ENCODE assay signal across 15 cellular contexts in the genomic region with DNA sequence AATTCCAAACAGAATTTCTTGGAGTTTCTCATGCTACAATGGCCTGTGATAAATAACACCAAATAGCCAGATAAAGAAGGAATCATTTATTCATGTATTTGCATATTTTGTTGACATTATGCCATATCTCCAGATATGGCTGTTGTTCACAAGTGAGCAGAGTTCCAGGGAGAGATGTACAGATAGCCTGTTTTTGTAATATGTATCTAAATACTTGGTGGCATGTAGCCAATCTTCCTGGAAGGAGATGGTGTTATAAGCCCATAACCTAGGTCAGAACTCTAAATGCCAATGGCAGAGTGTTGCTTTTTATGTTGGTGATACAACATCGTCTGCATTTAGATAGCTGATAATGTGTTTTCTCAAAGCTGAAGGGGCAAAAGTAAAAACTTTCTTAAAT.
DNase-seq lines count a peak whose midpoint lies in the region; ATAC-seq and TF ChIP-seq lines count a peak whose summit lies in the region.
"Had no signal": no experiment of that assay in that cellular context is flagged by ENCODE, and none has a peak within 500 bp of the region (broad histone marks: within the 10 kb centered on the region; RNA-seq: fewer than 3 reads in every experiment).

No MANE protein-coding gene starts in this region.

- H3K36me3 ChIP-seq in A673 (ENCODE audit: insufficient read depth, low read length, poor library complexity, severe bottlenecking), result no peaks in the 10 kb centered on the region
- peaks cover 0 to 1% of the 10 kb centered on the region in 2 experiments for H3K36me3 ChIP-seq in SK-N-SH (replicated peaks in 1 of 2; ENCODE audit: control insufficient read depth in 1 of 2, insufficient read depth in 2 of 2, low read length in 1 of 2)
- no peaks in the 10 kb centered on the region for H3K36me3 ChIP-seq in heart right ventricle
- H3K36me3 ChIP-seq in rectal smooth muscle tissue (ENCODE audit: control insufficient read depth, insufficient read depth, low read length), result no peaks in the 10 kb centered on the region
- no peaks in the 10 kb centered on the region for H3K36me3 ChIP-seq in vagina

- DNase-seq in A673 (ENCODE audit: low spot score) (peak; percentile 37), SK-N-SH (no peak), heart right ventricle (no peak), GOT3 (lab: John Stamatoyannopoulos, UW) (no peak), SW 1271 (lab: John Stamatoyannopoulos, UW) (no peak), vagina (ENCODE audit: extremely low spot score in 2 of 2) (no peak)
- DNase-seq: HFFc6, MV-4-11, NCI-H1436, NCI-H2029 treated with DMSO at 0.1 percent for 48 hours, NCI-H2171 treated with DMSO at 0.1 percent for 48 hours, SHP77 treated with DMSO at 0.1 percent for 48 hours had no signal

- CTCF ChIA-PET in A673 (lab: Charles Lee) (interaction anchor here (0.9 to 1.1 kb wide), 2 partner anchors 157 to 485 kb away, joined by 3 read pairs; no protein-coding TSS in a partner anchor), SK-N-SH (lab: Yijun Ruan, JAX) (interaction anchor here (0.6 to 5.7 kb wide), 45 partner anchors 9 to 571 kb away, joined by 3 to 66 read pairs (median 6); a partner anchor contains a TSS)

- BruUV-seq in A673 (replicated peaks; lab: Mats Ljungman, UMichigan), result no TSS peak

- no peaks in the 10 kb centered on the region for H3K9me2 ChIP-seq in SK-N-SH

- TF ChIP-seq RAD21 in SK-N-SH (IDR thresholded peaks at IDR 0.05; ENCODE audit: low read length), result no peak

- no peaks in the 10 kb centered on the region for H3K79me2 ChIP-seq in SK-N-SH (ENCODE audit: insufficient read depth)

- no peaks in the 10 kb centered on the region for H3K27me3 ChIP-seq in A673 (replicated peaks; ENCODE audit: insufficient read depth, low read depth, low read length, poor library complexity)
- H3K27me3 ChIP-seq in SK-N-SH (ENCODE audit: insufficient read depth), result no peaks in the 10 kb centered on the region
- H3K27me3 ChIP-seq in heart right ventricle, result no peaks in the 10 kb centered on the region
- no peaks in the 10 kb centered on the region for H3K27me3 ChIP-seq in rectal smooth muscle tissue (ENCODE audit: control insufficient read depth, insufficient read depth, low read length)
- H3K27me3 ChIP-seq in vagina, result no peaks in the 10 kb centered on the region

- H3F3A ChIP-seq in SK-N-SH (replicated peaks; ENCODE audit: insufficient read depth), result peaks cover 4% of the 10 kb centered on the region

- no peaks in the 10 kb centered on the region for H4K20me1 ChIP-seq in SK-N-SH (ENCODE audit: insufficient read depth)

- 27% methylated on average over 1 of the region's 1 CpG for WGBS in SK-N-SH (ENCODE audit: low lambda C conversion rate)
- WGBS in heart right ventricle, 2 donors, result 24 to 29% methylated on average over 1 of the region's 1 CpG

- H2AFZ ChIP-seq in SK-N-SH (ENCODE audit: low read depth), result peak overlapping the region; percentile 73; the same call in 1 of the 2 replicates

- H3K4me3 ChIP-seq in A673 (ENCODE audit: low read depth, low read length, poor library complexity, severe bottlenecking) (no peak overlapping the region), SK-N-SH (ENCODE audit: low read depth in 2 of 2, low read length in 1 of 2) (no peak overlapping the region), heart right ventricle (peak overlapping the region in 3 of 10 donors; percentile 8 to 22 (median 18)), rectal smooth muscle tissue (ENCODE audit: low read length) (no peak overlapping the region), vagina (no peak overlapping the region)
- H3K4me3 ChIP-seq: A549 had no signal

- H3K9ac ChIP-seq in SK-N-SH, result no peak overlapping the region
- no peak overlapping the region for H3K9ac ChIP-seq in rectal smooth muscle tissue (ENCODE audit: low read length)

- intact Hi-C loops in A673 (cut with micrococcal nuclease; ENCODE audit: unreplicated experiment), result loop anchor here (2.0 to 10.0 kb wide), 4 partner anchors 131 to 567 kb away; no protein-coding TSS in a partner anchor
- intact Hi-C loops in heart right ventricle (cut with DNase I), result loop anchor here in 8 of 10 donors (2.0 to 10.0 kb wide), 9 partner anchors 163 to 557 kb away; no protein-coding TSS in a partner anchor
- intact Hi-C loops in vagina (cut with DNase I), result no loop called here

- H3K27ac ChIP-seq in A673 (ENCODE audit: low read depth, low read length, poor library complexity, severe bottlenecking) (peak overlapping the region; percentile 65), SK-N-SH (ENCODE audit: low read depth in 2 of 2, low read length in 1 of 2) (peak overlapping the region in 1 of 2 experiments; percentile 100; a peak in 3 of 4 replicates), heart right ventricle (peak overlapping the region in 9 of 10 donors; percentile 4 to 73 (median 58)), rectal smooth muscle tissue (ENCODE audit: low read depth, low read length) (peak overlapping the region; percentile 1), vagina (no peak overlapping the region)
- H3K27ac ChIP-seq: A549, C4-2B had no signal

- peak in 3 of 8 donors; percentile 16 to 38 (median 23) for ATAC-seq in heart right ventricle
- ATAC-seq: A549 had no signal

- peaks cover 31% of the 10 kb centered on the region for H3K4me1 ChIP-seq in A673 (ENCODE audit: insufficient read depth, low read length, poor library complexity, severe bottlenecking)
- peaks cover 18 to 34% of the 10 kb centered on the region in 2 experiments; a peak in 3 of 4 replicates for H3K4me1 ChIP-seq in SK-N-SH (ENCODE audit: control insufficient read depth in 1 of 2, insufficient read depth in 2 of 2, low read depth in 1 of 2, low read length in 1 of 2)
- H3K4me1 ChIP-seq in heart right ventricle, result peaks cover 0 to 20% (median 3%) of the 10 kb centered on the region in 9 donors
- H3K4me1 ChIP-seq in rectal smooth muscle tissue (ENCODE audit: control insufficient read depth, insufficient read depth, low read length), result peaks cover 8% of the 10 kb centered on the region
- H3K4me1 ChIP-seq in vagina, result no peaks in the 10 kb centered on the region
- H3K4me1 ChIP-seq: A549 had no signal

- no peaks in the 10 kb centered on the region for H3K9me3 ChIP-seq in A673 (ENCODE audit: low read depth, low read length, poor library complexity, severe bottlenecking)
- H3K9me3 ChIP-seq in SK-N-SH, result no peaks in the 10 kb centered on the region
- no peaks in the 10 kb centered on the region for H3K9me3 ChIP-seq in heart right ventricle
- no peaks in the 10 kb centered on the region for H3K9me3 ChIP-seq in vagina
- H3K9me3 ChIP-seq: A549 had no signal

- POLR2A ChIA-PET in A673 (lab: Charles Lee; ENCODE audit: low non-redundant PET), result no interaction called here
- POLR2A ChIA-PET in SK-N-SH (lab: Yijun Ruan, JAX), result interaction anchor here (0.6 to 5.4 kb wide), 28 partner anchors 13 to 571 kb away, joined by 3 to 160 read pairs (median 6); a partner anchor contains a TSS

- TF ChIP-seq CTCF in A673 (conservative IDR thresholded peaks at IDR 0.05; ENCODE audit: low read depth, low read length) (no peak), SK-N-SH (IDR thresholded peaks at IDR 0.05) (no peak), heart right ventricle (IDR thresholded peaks at IDR 0.05) (no peak), vagina (IDR thresholded peaks at IDR 0.05) (no peak)

- TF ChIP-seq POLR2A in vagina (IDR thresholded peaks at IDR 0.05), result no peak

- no peak for TF ChIP-seq EP300 in SK-N-SH (IDR thresholded peaks at IDR 0.05; ENCODE audit: borderline replicate concordance in 1 of 2, low read depth in 1 of 2, low read length in 1 of 2)

- no peak overlapping the region for H3K4me2 ChIP-seq in SK-N-SH
- H3K4me2 ChIP-seq: A549 had no signal

TF ChIP-seq in SK-N-SH, 30 proteins besides CTCF, POLR2A, EP300 and RAD21:
- TF ChIP-seq YY1 (IDR thresholded peaks at IDR 0.05; ENCODE audit: low read depth), result no peak
- TF ChIP-seq, protein P1, sequence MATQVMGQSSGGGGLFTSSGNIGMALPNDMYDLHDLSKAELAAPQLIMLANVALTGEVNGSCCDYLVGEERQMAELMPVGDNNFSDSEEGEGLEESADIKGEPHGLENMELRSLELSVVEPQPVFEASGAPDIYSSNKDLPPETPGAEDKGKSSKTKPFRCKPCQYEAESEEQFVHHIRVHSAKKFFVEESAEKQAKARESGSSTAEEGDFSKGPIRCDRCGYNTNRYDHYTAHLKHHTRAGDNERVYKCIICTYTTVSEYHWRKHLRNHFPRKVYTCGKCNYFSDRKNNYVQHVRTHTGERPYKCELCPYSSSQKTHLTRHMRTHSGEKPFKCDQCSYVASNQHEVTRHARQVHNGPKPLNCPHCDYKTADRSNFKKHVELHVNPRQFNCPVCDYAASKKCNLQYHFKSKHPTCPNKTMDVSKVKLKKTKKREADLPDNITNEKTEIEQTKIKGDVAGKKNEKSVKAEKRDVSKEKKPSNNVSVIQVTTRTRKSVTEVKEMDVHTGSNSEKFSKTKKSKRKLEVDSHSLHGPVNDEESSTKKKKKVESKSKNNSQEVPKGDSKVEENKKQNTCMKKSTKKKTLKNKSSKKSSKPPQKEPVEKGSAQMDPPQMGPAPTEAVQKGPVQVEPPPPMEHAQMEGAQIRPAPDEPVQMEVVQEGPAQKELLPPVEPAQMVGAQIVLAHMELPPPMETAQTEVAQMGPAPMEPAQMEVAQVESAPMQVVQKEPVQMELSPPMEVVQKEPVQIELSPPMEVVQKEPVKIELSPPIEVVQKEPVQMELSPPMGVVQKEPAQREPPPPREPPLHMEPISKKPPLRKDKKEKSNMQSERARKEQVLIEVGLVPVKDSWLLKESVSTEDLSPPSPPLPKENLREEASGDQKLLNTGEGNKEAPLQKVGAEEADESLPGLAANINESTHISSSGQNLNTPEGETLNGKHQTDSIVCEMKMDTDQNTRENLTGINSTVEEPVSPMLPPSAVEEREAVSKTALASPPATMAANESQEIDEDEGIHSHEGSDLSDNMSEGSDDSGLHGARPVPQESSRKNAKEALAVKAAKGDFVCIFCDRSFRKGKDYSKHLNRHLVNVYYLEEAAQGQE (IDR thresholded peaks at IDR 0.05; ENCODE audit: low read depth, low read length), result no peak
- TF ChIP-seq FOXM1 (IDR thresholded peaks at IDR 0.05; ENCODE audit: low read depth), result no peak
- no peak for TF ChIP-seq TCF12 (IDR thresholded peaks at IDR 0.05)
- TF ChIP-seq, protein P2, sequence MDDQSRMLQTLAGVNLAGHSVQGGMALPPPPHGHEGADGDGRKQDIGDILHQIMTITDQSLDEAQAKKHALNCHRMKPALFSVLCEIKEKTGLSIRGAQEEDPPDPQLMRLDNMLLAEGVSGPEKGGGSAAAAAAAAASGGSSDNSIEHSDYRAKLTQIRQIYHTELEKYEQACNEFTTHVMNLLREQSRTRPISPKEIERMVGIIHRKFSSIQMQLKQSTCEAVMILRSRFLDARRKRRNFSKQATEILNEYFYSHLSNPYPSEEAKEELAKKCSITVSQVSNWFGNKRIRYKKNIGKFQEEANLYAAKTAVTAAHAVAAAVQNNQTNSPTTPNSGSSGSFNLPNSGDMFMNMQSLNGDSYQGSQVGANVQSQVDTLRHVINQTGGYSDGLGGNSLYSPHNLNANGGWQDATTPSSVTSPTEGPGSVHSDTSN (IDR thresholded peaks at IDR 0.05), result no peak
- TF ChIP-seq, protein P3, sequence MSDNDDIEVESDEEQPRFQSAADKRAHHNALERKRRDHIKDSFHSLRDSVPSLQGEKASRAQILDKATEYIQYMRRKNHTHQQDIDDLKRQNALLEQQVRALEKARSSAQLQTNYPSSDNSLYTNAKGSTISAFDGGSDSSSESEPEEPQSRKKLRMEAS (IDR thresholded peaks at IDR 0.05; ENCODE audit: low read depth), result no peak
- no peak for TF ChIP-seq RCOR1 (IDR thresholded peaks at IDR 0.05; ENCODE audit: low read length)
